Comparison of ENCODE assay signal across 11 cellular contexts in genomic region chr7:116512524-116513188, GRCh38. TPM values are rescaled to one million over a fixed set of nuclear protein-coding genes. Genes with fewer than 3 reads are reported as not detected.
DNase-seq lines count a peak whose midpoint lies in the region; ATAC-seq, FAIRE-seq and TF ChIP-seq lines count a peak whose summit lies in the region.
"Had no signal": no experiment of that assay in that cellular context is flagged by ENCODE, and none has a peak within 500 bp of the region (broad histone marks: within the 10 kb centered on the region; RNA-seq: fewer than 3 reads in every experiment).

No MANE protein-coding gene starts in this region.

- H3K23ac ChIP-seq in mesendoderm (ENCODE audit: low read length), result no peak overlapping the region

- WGBS in A549 (ENCODE audit: missing lambda C conversion rate), result 24% methylated on average over 4 of the region's 4 CpGs
- no CpG with 5 or more reads among the region's 4 CpGs for WGBS in mesendoderm (ENCODE audit: extremely low coverage, insufficient coverage, low lambda C conversion rate)

- H3K4me2 ChIP-seq in A549 (peak overlapping the region; percentile 93), mesendoderm (ENCODE audit: low read length) (no peak overlapping the region)

- H3K9me3 ChIP-seq in A549, result no peaks in the 10 kb centered on the region
- no peaks in the 10 kb centered on the region for H3K9me3 ChIP-seq in breast epithelium
- H3K9me3 ChIP-seq: neutrophil had no signal

- TF ChIP-seq EP300 in A549 (IDR thresholded peaks at IDR 0.05), result no peak

- H3K4me3 ChIP-seq in A549 (peak overlapping the region; percentile 39), breast epithelium (peak overlapping the region; percentile 35 to 66 (median 55)), mesendoderm (ENCODE audit: low read length) (no peak overlapping the region)

- no peak overlapping the region for H3K56ac ChIP-seq in mesendoderm (ENCODE audit: low read length)

- H3K27ac ChIP-seq in A549, result peak overlapping the region; percentile 89 to 90
- H3K27ac ChIP-seq in breast epithelium, result peak overlapping the region; percentile 86
- H3K27ac ChIP-seq in mesendoderm (ENCODE audit: low read depth, low read length), result no peak overlapping the region
- H3K27ac ChIP-seq: neutrophil, VCaP had no signal

- no peak for TF ChIP-seq CTCF in A549 (IDR thresholded peaks at IDR 0.05)
- TF ChIP-seq CTCF in breast epithelium (IDR thresholded peaks at IDR 0.05), result no peak

- no peak overlapping the region for H4K5ac ChIP-seq in mesendoderm (ENCODE audit: low read length)

- no peak overlapping the region for H2BK15ac ChIP-seq in mesendoderm (replicated peaks; ENCODE audit: low read depth)

- H3K27me3 ChIP-seq in breast epithelium (no peaks in the 10 kb centered on the region), mesendoderm (ENCODE audit: insufficient read depth, low read length, poor library complexity) (no peaks in the 10 kb centered on the region)

- intact Hi-C loops in breast epithelium (cut with DNase I; ENCODE audit: low total_unique reads), result no loop called here

- TF ChIP-seq RAD21 in A549 (conservative IDR thresholded peaks at IDR 0.05 in 1 of 2, IDR thresholded peaks at IDR 0.05 in 1 of 2), result no peak

- no peak overlapping the region for H2BK120ac ChIP-seq in mesendoderm (ENCODE audit: low read depth, low read length)

- H3K79me2 ChIP-seq in mesendoderm (ENCODE audit: control insufficient read depth, insufficient read depth, low read length), result no peaks in the 10 kb centered on the region

- H3K36me3 ChIP-seq in breast epithelium (no peaks in the 10 kb centered on the region), mesendoderm (ENCODE audit: control insufficient read depth, insufficient read depth, low read length) (no peaks in the 10 kb centered on the region)
- H3K36me3 ChIP-seq: neutrophil had no signal

- no peak overlapping the region for H3K9ac ChIP-seq in mesendoderm (ENCODE audit: low read length)

- peak overlapping the region; percentile 51 for H3K18ac ChIP-seq in mesendoderm (ENCODE audit: low read length)

- H3K4me1 ChIP-seq in A549, result peaks cover 43% of the 10 kb centered on the region
- no peaks in the 10 kb centered on the region for H3K4me1 ChIP-seq in breast epithelium
- no peaks in the 10 kb centered on the region for H3K4me1 ChIP-seq in mesendoderm (ENCODE audit: control insufficient read depth, low read depth, low read length)

- no peak for DNase-seq in A549 (ENCODE audit: low read depth in 1 of 2, low spot score in 1 of 2)
- DNase-seq in breast epithelium (ENCODE audit: low spot score in 2 of 2), result no peak
- no peak for DNase-seq in mesendoderm
- DNase-seq in stimulated activated CD4-positive, alpha-beta T cell treated with anti-CD3 and anti-CD28 coated beads, Interleukin-12 subunit alpha, Interleukin-12 subunit beta, amount 100 ng/mL, for 4 hours, result no peak
- no peak for DNase-seq in NCI-H526 treated with DMSO at 0.1 percent for 48 hours (lab: John Stamatoyannopoulos, UW)
- no peak for DNase-seq in GM19238 (ENCODE audit: insufficient read length, low spot score)
- no peak for DNase-seq in effector CD4-positive, alpha-beta T cell

- H4K8ac ChIP-seq in mesendoderm (ENCODE audit: low read depth, low read length), result no peak overlapping the region

- no peaks in the 10 kb centered on the region for H3K79me1 ChIP-seq in mesendoderm (ENCODE audit: low read length)

- CTCF ChIA-PET in A549 (lab: Yijun Ruan, JAX), result interaction anchor here (0.6 to 2.6 kb wide), 3 partner anchors 9 to 253 kb away, joined by 3 to 6 read pairs (median 5); no protein-coding TSS in a partner anchor

- peak; percentile 31 to 53; a peak in 4 of 6 replicates for ATAC-seq in A549
- ATAC-seq in HG03354 (IDR thresholded peaks at IDR 0.05; ENCODE audit: poor library complexity, severe bottlenecking, unreplicated experiment), result peak; percentile 1

- TF ChIP-seq POLR2A in A549 (IDR thresholded peaks at IDR 0.05; ENCODE audit: low read length) (no peak), breast epithelium (IDR thresholded peaks at IDR 0.05) (no peak)

- H2BK5ac ChIP-seq in mesendoderm (ENCODE audit: low read length), result no peak overlapping the region

- FAIRE-seq in A549 (lab: Jason Lieb, UNC), result peak; percentile 86
- FAIRE-seq: colon had no signal

- POLR2A ChIA-PET in A549 (lab: Yijun Ruan, JAX), result interaction anchor here (0.6 to 2.5 kb wide), 5 partner anchors 10 to 89 kb away, joined by 3 to 14 read pairs (median 6); no protein-coding TSS in a partner anchor

- no peak overlapping the region for H3K4ac ChIP-seq in mesendoderm (ENCODE audit: low read depth, low read length)

- H2AK5ac ChIP-seq in mesendoderm (ENCODE audit: low read length), result no peak overlapping the region

TF ChIP-seq in A549, 52 proteins besides CTCF, POLR2A, EP300 and RAD21:
- TF ChIP-seq HDAC2 (IDR thresholded peaks at IDR 0.05) (peak; percentile 32; the same call in 1 of the 2 replicates), SMC3 (IDR thresholded peaks at IDR 0.05) (no peak), KDM1A (IDR thresholded peaks at IDR 0.05; ENCODE audit: low read depth) (peak; percentile 86; the same call in 1 of the 2 replicates)
TF ChIP-seq in A549: peak in this region for 2.

RNA-seq across cellular contexts. Expression of gene CAV1, which starts 12.2 kb away (rescaled TPM):
- polyA plus RNA-seq in A549 (2011; rRNA removed) (365 and 529 TPM in 2 replicates), A549 (2017; fragmentation: RNase III; extraction: RNeasy Plus Mini Kit Qiagen cat#74134 plus additional on column Dnase treatment) (493 to 547 TPM (median 530 TPM) in 3 replicates)
- polyA plus RNA-seq in A549 (2012; cell fraction: cytosol; rRNA removed), result 589 and 611 TPM in 2 replicates
- 290 and 502 TPM in 2 replicates for polyA plus RNA-seq in A549 (2012; cell fraction: nucleus; rRNA removed)
- 537 and 542 TPM in 2 replicates for polyA minus RNA-seq in A549 (2011; rRNA and poly(A)+ RNA removed)
- 100 to 1,000 TPM; 117 to 729 (median 154) TPM for total RNA-seq in breast epithelium
- polyA plus RNA-seq in mesendoderm (2013, experiment 1 of 2), result 114 TPM
- polyA plus RNA-seq in mesendoderm (2013, experiment 2 of 2), result 115 TPM

RNA-seq across cellular contexts. Expression of gene CAV2, which starts 13.1 kb away (rescaled TPM):
- polyA plus RNA-seq in A549 (2011; rRNA removed) (257 and 296 TPM in 2 replicates), A549 (2017; fragmentation: RNase III; extraction: RNeasy Plus Mini Kit Qiagen cat#74134 plus additional on column Dnase treatment) (142 to 159 TPM (median 156 TPM) in 3 replicates)
- polyA plus RNA-seq in A549 (2012; cell fraction: cytosol; rRNA removed), result 161 and 178 TPM in 2 replicates
- polyA plus RNA-seq in A549 (2012; cell fraction: nucleus; rRNA removed), result 64.3 and 90.5 TPM in 2 replicates
- 179 and 187 TPM in 2 replicates for polyA minus RNA-seq in A549 (2011; rRNA and poly(A)+ RNA removed)
- total RNA-seq in breast epithelium, result 100 to 1,000 TPM in 1 of 3 donors, 10 to 100 TPM in 2; 63.3 to 311 (median 97.6) TPM
- 14.5 TPM for polyA plus RNA-seq in mesendoderm (2013, experiment 1 of 2)
- polyA plus RNA-seq in mesendoderm (2013, experiment 2 of 2), result 14.9 TPM
